In the genomic region with DNA sequence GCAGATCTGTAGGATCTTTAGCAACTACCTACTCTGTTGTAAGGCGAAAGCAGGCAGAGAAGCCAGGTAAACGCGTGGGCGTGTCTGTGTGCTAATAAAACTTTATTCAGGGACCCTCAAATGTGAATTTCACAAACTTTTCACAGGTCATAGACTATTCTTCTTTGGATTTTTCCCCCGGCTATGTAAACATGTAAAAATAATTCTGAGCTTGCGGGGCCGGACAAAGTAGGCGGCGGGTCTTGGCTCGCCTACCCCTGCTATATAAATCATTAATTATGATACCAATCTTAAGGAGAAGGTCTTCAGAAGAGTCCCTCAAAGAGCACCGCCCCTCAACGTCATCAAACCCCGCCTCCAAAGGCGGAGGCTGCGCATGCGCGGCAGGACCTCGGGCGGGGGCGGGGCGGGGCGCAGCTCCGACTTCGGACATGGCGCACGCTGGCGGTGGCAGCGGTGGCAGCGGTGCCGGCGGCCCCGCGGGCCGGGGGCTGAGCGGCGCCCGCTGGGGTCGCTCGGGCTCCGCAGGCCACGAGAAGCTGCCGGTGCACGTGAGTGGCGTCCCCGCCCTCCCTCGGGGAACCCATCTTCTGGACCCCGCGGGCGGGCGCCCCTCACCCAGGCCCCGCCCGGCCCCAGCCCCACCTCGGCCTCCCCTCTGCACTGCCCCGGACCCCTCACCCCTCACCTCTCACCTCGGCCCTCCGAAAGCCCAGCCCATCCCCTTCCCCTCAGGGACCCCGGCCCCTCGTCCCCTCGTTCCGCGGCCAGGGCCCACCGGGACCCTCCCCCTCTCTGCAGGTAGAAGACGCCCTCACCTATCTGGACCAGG, we compare ENCODE assay signal across 8 cellular contexts. TPM values are rescaled to one million over a fixed set of nuclear protein-coding genes. Genes with fewer than 3 reads are reported as not detected.
A peak's percentile ranks its signal among the peaks of the same experiment; 100 is the strongest.
DNase-seq lines count a peak whose midpoint lies in the region; ATAC-seq and TF ChIP-seq lines count a peak whose summit lies in the region.

SIN3B (plus strand) TSS at position 409 of the 832 bp plus-strand sequence; CDS start at position 432, 23 bp downstream.

- H3K36me3 Mint-ChIP-seq in IgD-negative memory B cell = peaks cover 10% of the 10 kb centered on the region

- H3K9me3 Mint-ChIP-seq in IgD-negative memory B cell = no peaks in the 10 kb centered on the region

- peak within 1 kb of the TSS; percentile 87 to 95 (median 90) for H3K27ac Mint-ChIP-seq in IgD-negative memory B cell

- peak; percentile 81 to 93 (median 93) for DNase-seq in Peyer's patch
- peak; percentile 95 to 96 for DNase-seq in activated T-cell treated with anti-CD3 and anti-CD28 coated beads, Interleukin-2, amount 50 U/mL, for 48 hours
- peak; percentile 74 for DNase-seq in stimulated activated CD8-positive, alpha-beta memory T cell treated with anti-CD3 and anti-CD28 coated beads, Interleukin-4, amount 100 ng/mL, for 24 hours (ENCODE audit: low read depth)

- H3K4me1 ChIP-seq in Peyer's patch (peaks cover 0 to 21% (median 6%) of the 10 kb centered on the region in 4 donors), esophagus (ENCODE audit: control insufficient read depth in 2 of 2, insufficient read depth in 2 of 2, low read length in 1 of 2) (peaks cover 0 to 5% of the 10 kb centered on the region in 2 donors), mucosa of rectum (ENCODE audit: control insufficient read depth in 2 of 2, insufficient read depth in 2 of 2, low read length in 2 of 2) (peaks cover 6 to 8% of the 10 kb centered on the region in 2 donors)

- H3K4me1 Mint-ChIP-seq in IgD-negative memory B cell = peaks cover 26 to 46% (median 37%) of the 10 kb centered on the region in 3 donors

- peak within 1 kb of the TSS; percentile 54 to 75 for H3K9ac ChIP-seq in mucosa of rectum (ENCODE audit: low read depth in 1 of 2, low read length in 2 of 2)

- TF ChIP-seq CTCF in 22Rv1 (IDR thresholded peaks at IDR 0.05) (no peak), Peyer's patch (IDR thresholded peaks at IDR 0.05) (no peak)

- peak in 1 of 2 donors; percentile 61 for TF ChIP-seq POLR2A in Peyer's patch (IDR thresholded peaks at IDR 0.05)

- H3K27ac ChIP-seq in 22Rv1 = peak within 1 kb of the TSS; percentile 81
- H3K27ac ChIP-seq in Peyer's patch = peak within 1 kb of the TSS; percentile 75 to 83 (median 80)
- H3K27ac ChIP-seq in esophagus (ENCODE audit: low read depth in 2 of 2, low read length in 1 of 2) = peak within 1 kb of the TSS; percentile 46 to 76
- H3K27ac ChIP-seq in mucosa of rectum (ENCODE audit: low read depth in 2 of 2, low read length in 2 of 2) = peak within 1 kb of the TSS; percentile 29 to 56

- H3K27me3 Mint-ChIP-seq in IgD-negative memory B cell = peaks cover 17% of the 10 kb centered on the region

- H3K4me3 Mint-ChIP-seq in IgD-negative memory B cell = peak within 1 kb of the TSS; percentile 85 to 96 (median 89)

- H3K4me3 ChIP-seq in Peyer's patch (peak within 1 kb of the TSS; percentile 86 to 98 (median 93)), esophagus (ENCODE audit: low read depth in 1 of 2, low read length in 2 of 2) (peak within 1 kb of the TSS; percentile 66 to 91), mucosa of rectum (ENCODE audit: low read length in 2 of 2) (peak within 1 kb of the TSS; percentile 85)

- H3K27me3 ChIP-seq in Peyer's patch = no peaks in the 10 kb centered on the region
- H3K27me3 ChIP-seq in esophagus (ENCODE audit: control insufficient read depth in 1 of 2, insufficient read depth in 2 of 2, low read length in 2 of 2) = no peaks in the 10 kb centered on the region
- no peaks in the 10 kb centered on the region for H3K27me3 ChIP-seq in mucosa of rectum (ENCODE audit: control insufficient read depth in 2 of 2, insufficient read depth in 2 of 2, low read length in 2 of 2)

- 2% methylated on average over 45 to 63 of the region's 63 CpGs for WGBS in esophagus, 2 donors

- ATAC-seq in GM18511 (IDR thresholded peaks at IDR 0.05; ENCODE audit: unreplicated experiment) = peak; percentile 63

- H3K9me3 ChIP-seq in Peyer's patch = no peaks in the 10 kb centered on the region
- no peaks in the 10 kb centered on the region for H3K9me3 ChIP-seq in esophagus (ENCODE audit: control insufficient read depth in 2 of 2, insufficient read depth in 1 of 2, low read depth in 1 of 2, low read length in 1 of 2)
- no peaks in the 10 kb centered on the region for H3K9me3 ChIP-seq in mucosa of rectum (ENCODE audit: control insufficient read depth in 2 of 2, low read length in 2 of 2)

- H3K36me3 ChIP-seq in Peyer's patch (peaks cover 0 to 30% (median 0%) of the 10 kb centered on the region in 3 donors), esophagus (ENCODE audit: control insufficient read depth in 2 of 2, insufficient read depth in 2 of 2, low read length in 1 of 2) (peaks cover 5 to 17% of the 10 kb centered on the region in 2 donors), mucosa of rectum (ENCODE audit: control insufficient read depth in 2 of 2, insufficient read depth in 2 of 2, low read length in 2 of 2) (peaks cover 10 to 20% of the 10 kb centered on the region in 2 donors)

RNA-seq across cellular contexts. Expression of gene SIN3B, which starts in this region (rescaled TPM):
- polyA plus RNA-seq in IgD-negative memory B cell (11.8 TPM), esophagus (10 to 100 TPM; 19.0 to 40.3 TPM)
- 100 to 1,000 TPM in 1 of 4 donors, 10 to 100 TPM in 3; 32.4 to 459 (median 86.2) TPM for total RNA-seq in Peyer's patch

Comparison
In these comparisons a context has a peak if more than half of its experiments do, and no peak if none do; other contexts are left out.
1. Peak in every context shown above with its lines: DNase-seq, ATAC-seq, H3K4me3 ChIP-seq and H3K27ac ChIP-seq.